Comparison of ENCODE assay signal across 1 cellular context in genomic region chr15:90742082-90742481, GRCh38.
TF ChIP-seq lines count a peak whose summit lies in the region.

No MANE protein-coding gene starts in this region.

TF ChIP-seq in GM23338, 12 proteins besides CTCF, POLR2A, EP300 and RAD21:
- TF ChIP-seq CREB1 (CRISPR knock-in tag; IDR thresholded peaks at IDR 0.05; ENCODE audit: low read depth) (no peak), NANOG (IDR thresholded peaks at IDR 0.05; ENCODE audit: borderline replicate concordance) (no peak), EZH2 (IDR thresholded peaks at IDR 0.05; ENCODE audit: low read depth, unreplicated experiment) (no peak), ZNF114 (CRISPR knock-in tag; IDR thresholded peaks at IDR 0.05) (no peak), EZH2phosphoT487 (IDR thresholded peaks at IDR 0.05; ENCODE audit: unreplicated experiment) (no peak), POLR2AphosphoS5 (IDR thresholded peaks at IDR 0.05; ENCODE audit: low read depth) (no peak), ZNF462 (CRISPR knock-in tag; IDR thresholded peaks at IDR 0.05) (no peak), REST (IDR thresholded peaks at IDR 0.05; ENCODE audit: unreplicated experiment) (no peak)
